11 cellular contexts compared by ENCODE assay signal in the genomic region with DNA sequence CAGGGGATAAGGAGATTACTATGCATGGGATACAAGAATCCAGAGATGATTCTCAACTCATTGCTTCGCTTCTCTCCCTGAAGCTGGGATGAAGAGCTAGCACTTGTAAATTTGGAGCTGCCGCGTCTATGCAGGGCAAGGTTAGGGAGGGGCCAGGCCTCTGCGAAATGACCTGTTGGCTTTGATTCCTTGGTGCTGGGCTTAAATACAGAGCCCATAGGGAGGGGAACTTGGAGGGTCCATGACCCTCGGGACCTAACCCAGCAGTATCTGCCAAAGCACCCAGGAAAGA. TPM values are rescaled to one million over a fixed set of nuclear protein-coding genes. Genes with fewer than 3 reads are reported as not detected.
DNase-seq lines count a peak whose midpoint lies in the region; ATAC-seq, FAIRE-seq and TF ChIP-seq lines count a peak whose summit lies in the region.
"Had no signal": no experiment of that assay in that cellular context is flagged by ENCODE, and none has a peak within 500 bp of the region (broad histone marks: within the 10 kb centered on the region; RNA-seq: fewer than 3 reads in every experiment).

No MANE protein-coding gene starts in this region.

- peak overlapping the region; percentile 35 to 46 for H3K4me3 ChIP-seq in Panc1 (ENCODE audit: low read depth in 2 of 2, low read length in 2 of 2)
- H3K4me3 ChIP-seq in fibroblast of villous mesenchyme (ENCODE audit: low read depth, low read length), result peak overlapping the region; percentile 69

- ATAC-seq in Panc1, result peak; percentile 67

- H3K4me1 Mint-ChIP-seq in progenitor cell of endocrine pancreas (ENCODE audit: low read depth), result peaks cover 12% of the 10 kb centered on the region

- peaks cover 88% of the 10 kb centered on the region for H3K27me3 Mint-ChIP-seq in progenitor cell of endocrine pancreas

- H3K4me1 ChIP-seq in Panc1 (ENCODE audit: control insufficient read depth, insufficient read depth, low read length), result peaks cover 5% of the 10 kb centered on the region

- BruUV-seq in Panc1 (replicated peaks; lab: Mats Ljungman, UMichigan), result no TSS peak

- peaks cover 3% of the 10 kb centered on the region for H3K36me3 Mint-ChIP-seq in progenitor cell of endocrine pancreas (ENCODE audit: insufficient read depth)

- H3K9me3 ChIP-seq in Panc1 (ENCODE audit: control insufficient read depth, insufficient read depth, low read depth, low read length), result no peaks in the 10 kb centered on the region

- H3K9me3 Mint-ChIP-seq in progenitor cell of endocrine pancreas (ENCODE audit: low read depth), result peaks cover 7% of the 10 kb centered on the region

- no peak overlapping the region for H3K27ac ChIP-seq in Panc1 (ENCODE audit: low read length)

- no peak for TF ChIP-seq POLR2A in GM12891 (IDR thresholded peaks at IDR 0.05; ENCODE audit: low read depth, low read length)

- H3K4me3 Mint-ChIP-seq in progenitor cell of endocrine pancreas (ENCODE audit: low read depth), result peak overlapping the region; percentile 72

- H3K27me3 ChIP-seq in Panc1 (ENCODE audit: control insufficient read depth, insufficient read depth, low read length), result peaks cover 40% of the 10 kb centered on the region

- no peaks in the 10 kb centered on the region for H3K36me3 ChIP-seq in Panc1 (ENCODE audit: control insufficient read depth, insufficient read depth, low read length)

- intact Hi-C loops in Panc1 (cut with micrococcal nuclease; ENCODE audit: unreplicated experiment), result no loop called here

- CTCF ChIA-PET in Panc1 (lab: Charles Lee), result no interaction called here

- POLR2A ChIA-PET in Panc1 (lab: Charles Lee), result no interaction called here

- DNase-seq in DMS79 treated with DMSO at 0.1 percent for 48 hours (lab: John Stamatoyannopoulos, UW) (peak; percentile 77), Panc1 (ENCODE audit: low read depth, low spot score) (no peak), fibroblast of villous mesenchyme (ENCODE audit: low read depth) (no peak), progenitor cell of endocrine pancreas (ENCODE audit: low spot score, unreplicated experiment) (no peak), SW 1271 (lab: John Stamatoyannopoulos, UW) (no peak), GM12891 (ENCODE audit: insufficient read length, low spot score) (no peak), amygdala (lab: John Stamatoyannopoulos, UW) (no peak), HuH-7.5 (ENCODE audit: low spot score) (no peak)
- DNase-seq: NCI-H1048 had no signal

- no peak for FAIRE-seq in GM12891 (lab: Jason Lieb, UNC)
- FAIRE-seq: TTC549 had no signal

- no peak overlapping the region for H3K27ac Mint-ChIP-seq in progenitor cell of endocrine pancreas

- in situ Hi-C loops in Panc1 (cut with HindIII; ENCODE audit: low pct_unique_long_range_greater_than_20kb, low sequenced_read_pairs), result no loop called here

- TF ChIP-seq CTCF in Panc1 (IDR thresholded peaks at IDR 0.05) (no peak), fibroblast of villous mesenchyme (IDR thresholded peaks at IDR 0.05; ENCODE audit: insufficient read depth, low read depth, low read length) (no peak), progenitor cell of endocrine pancreas (IDR thresholded peaks at IDR 0.05; ENCODE audit: unreplicated experiment) (no peak)

TF ChIP-seq in GM12891, 5 proteins besides CTCF, POLR2A, EP300 and RAD21:
- no peak for TF ChIP-seq TAF1 (IDR thresholded peaks at IDR 0.05; ENCODE audit: low read depth, low read length)

RNA-seq across cellular contexts. Expression of a gene that starts 0.7 kb away (rescaled TPM):
- total RNA-seq in Panc1 (2021; ENCODE audit: unreplicated experiment), result not detected
- polyA plus RNA-seq in Panc1 (2012; ENCODE audit: insufficient read length), result not detected
- total RNA-seq in fibroblast of villous mesenchyme, result 56.1 and 140 TPM in 2 replicates
- total RNA-seq in progenitor cell of endocrine pancreas, result 0.33 and 0.46 TPM in 2 replicates
- 0.04 TPM for polyA plus RNA-seq in GM12891 (2012; ENCODE audit: low read depth, missing spikeins)
- total RNA-seq: H4 had no signal

Comparison
In these comparisons a context has a peak if more than half of its experiments do, and no peak if none do; other contexts are left out.
1. RNA of a gene that starts 0.7 kb away (total RNA-seq): 56.1 to 140 TPM in fibroblast of villous mesenchyme; 0.33 to 0.46 TPM in progenitor cell of endocrine pancreas and not detected in Panc1 (single experiment); every median in the first group is over 10 times any median in the second.